ENCODE assay signal across 8 cellular contexts in the genomic region with DNA sequence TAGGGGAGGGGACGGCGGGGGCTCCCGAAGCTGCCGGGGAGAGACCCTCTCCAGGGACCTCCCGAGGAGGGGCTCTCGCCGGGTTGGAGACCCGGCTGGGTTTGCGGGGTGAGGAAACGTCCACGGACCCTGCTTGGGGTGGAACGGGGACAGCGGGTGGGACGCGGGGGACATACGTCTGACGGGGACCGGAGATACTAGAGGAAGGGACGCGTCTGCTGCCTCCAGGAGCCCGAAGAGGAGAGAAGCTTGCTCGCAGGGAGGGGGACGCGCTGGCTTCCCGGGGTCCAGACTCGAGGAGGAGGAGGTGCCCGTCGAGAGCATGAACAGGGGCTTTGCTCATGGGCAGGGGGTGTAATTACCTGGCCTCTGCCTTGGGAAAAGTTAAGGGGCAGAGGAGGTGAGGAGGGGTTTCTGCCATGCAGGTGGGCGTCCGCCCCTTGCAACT. TPM values are rescaled to one million over a fixed set of nuclear protein-coding genes. Genes with fewer than 3 reads are reported as not detected.
A peak's percentile ranks its signal among the peaks of the same experiment; 100 is the strongest.
DNase-seq lines count a peak whose midpoint lies in the region; ATAC-seq and TF ChIP-seq lines count a peak whose summit lies in the region.

No MANE protein-coding gene starts in this region.

- peak overlapping the region; percentile 84 to 88 for H3K4me3 ChIP-seq in foreskin fibroblast (ENCODE audit: low read depth in 1 of 2, low read length in 2 of 2)

- H3K36me3 Mint-ChIP-seq in WTC11: peaks cover 38% of the 10 kb centered on the region

- peak overlapping the region; percentile 91 for H3K4me3 Mint-ChIP-seq in WTC11

- CTCF ChIA-PET in WTC11 (lab: Charles Lee): interaction anchor here (1.0 to 8.6 kb wide), 4 partner anchors 10 to 89 kb away, joined by 3 to 121 read pairs (median 14); a partner anchor contains a TSS

- TF ChIP-seq CTCF in WTC11 (IDR thresholded peaks at IDR 0.05) (no peak), foreskin fibroblast (IDR thresholded peaks at IDR 0.05; ENCODE audit: low read depth, low read length) (no peak)

- ATAC-seq in HG03135 (IDR thresholded peaks at IDR 0.05; ENCODE audit: unreplicated experiment) (peak; percentile 8), WTC11 (no peak), GM19467 (IDR thresholded peaks at IDR 0.05; ENCODE audit: unreplicated experiment) (no peak)

- no peaks in the 10 kb centered on the region for H3K9me3 Mint-ChIP-seq in WTC11

- POLR2A ChIA-PET in WTC11 (lab: Charles Lee): interaction anchor here (1.0 to 2.5 kb wide), 6 partner anchors 11 to 82 kb away, joined by 3 to 23 read pairs (median 4); a partner anchor contains a TSS

- no peaks in the 10 kb centered on the region for H3K27me3 Mint-ChIP-seq in WTC11 (ENCODE audit: low read depth)

- DNase-seq in DMS53 (lab: John Stamatoyannopoulos, UW) (peak; percentile 60), DMS53 treated with DMSO at 0.1 percent for 48 hours (lab: John Stamatoyannopoulos, UW; ENCODE audit: unreplicated experiment) (no peak), WTC11 (ENCODE audit: low spot score) (no peak), foreskin fibroblast (peak in 1 of 2 donors; percentile 33), retina (peak; percentile 71), SHP77 (lab: John Stamatoyannopoulos, UW) (no peak)

- peaks cover 51% of the 10 kb centered on the region for H3K4me1 Mint-ChIP-seq in WTC11

- H3K27ac Mint-ChIP-seq in WTC11: peak overlapping the region; percentile 57

TF ChIP-seq in WTC11, 78 proteins besides CTCF, POLR2A, EP300 and RAD21:
- TF ChIP-seq, protein P1, sequence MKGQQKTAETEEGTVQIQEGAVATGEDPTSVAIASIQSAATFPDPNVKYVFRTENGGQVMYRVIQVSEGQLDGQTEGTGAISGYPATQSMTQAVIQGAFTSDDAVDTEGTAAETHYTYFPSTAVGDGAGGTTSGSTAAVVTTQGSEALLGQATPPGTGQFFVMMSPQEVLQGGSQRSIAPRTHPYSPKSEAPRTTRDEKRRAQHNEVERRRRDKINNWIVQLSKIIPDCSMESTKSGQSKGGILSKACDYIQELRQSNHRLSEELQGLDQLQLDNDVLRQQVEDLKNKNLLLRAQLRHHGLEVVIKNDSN (CRISPR knock-in tag; IDR thresholded peaks at IDR 0.05): no peak
- TF ChIP-seq KAT7 (CRISPR knock-in tag; IDR thresholded peaks at IDR 0.05; ENCODE audit: borderline replicate concordance) (peak; percentile 72; the same call in 1 of the 2 replicates), ZNF232 (CRISPR knock-in tag; IDR thresholded peaks at IDR 0.05) (0 out of 2 replicates have a peak, but pooled peaks have one; percentile 43)
- TF ChIP-seq, protein P2, sequence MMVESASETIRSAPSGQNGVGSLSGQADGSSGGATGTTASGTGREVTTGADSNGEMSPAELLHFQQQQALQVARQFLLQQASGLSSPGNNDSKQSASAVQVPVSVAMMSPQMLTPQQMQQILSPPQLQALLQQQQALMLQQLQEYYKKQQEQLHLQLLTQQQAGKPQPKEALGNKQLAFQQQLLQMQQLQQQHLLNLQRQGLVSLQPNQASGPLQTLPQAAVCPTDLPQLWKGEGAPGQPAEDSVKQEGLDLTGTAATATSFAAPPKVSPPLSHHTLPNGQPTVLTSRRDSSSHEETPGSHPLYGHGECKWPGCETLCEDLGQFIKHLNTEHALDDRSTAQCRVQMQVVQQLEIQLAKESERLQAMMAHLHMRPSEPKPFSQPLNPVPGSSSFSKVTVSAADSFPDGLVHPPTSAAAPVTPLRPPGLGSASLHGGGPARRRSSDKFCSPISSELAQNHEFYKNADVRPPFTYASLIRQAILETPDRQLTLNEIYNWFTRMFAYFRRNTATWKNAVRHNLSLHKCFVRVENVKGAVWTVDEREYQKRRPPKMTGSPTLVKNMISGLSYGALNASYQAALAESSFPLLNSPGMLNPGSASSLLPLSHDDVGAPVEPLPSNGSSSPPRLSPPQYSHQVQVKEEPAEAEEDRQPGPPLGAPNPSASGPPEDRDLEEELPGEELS (CRISPR knock-in tag; IDR thresholded peaks at IDR 0.05): peak; percentile 49; the same call in 1 of the 2 replicates

RNA-seq across cellular contexts. Expression of a gene that starts 0.6 kb away (rescaled TPM):
- total RNA-seq in WTC11 (2021): 638 to 682 TPM (median 641 TPM) in 3 replicates

RNA-seq across cellular contexts. Expression of a gene that starts 19.5 kb away (rescaled TPM):
- total RNA-seq in WTC11 (2021): 41.8 to 42.4 TPM (median 42.3 TPM) in 3 replicates

RNA-seq across cellular contexts. Expression of a gene that starts 57.0 kb away (rescaled TPM):
- total RNA-seq in WTC11 (2021): 154 to 159 TPM (median 155 TPM) in 3 replicates

Comparison
In these comparisons a context has a peak if more than half of its experiments do, and no peak if none do; other contexts are left out.
1. DNase-seq: peak in DMS53 (single experiment) and retina (single experiment); none in DMS53 treated with DMSO at 0.1 percent for 48 hours (single experiment), WTC11 (single experiment) and SHP77 (0 of 2).